1 cellular context compared by ENCODE assay signal in genomic region chr3:153285194-153285641, GRCh38.
TF ChIP-seq lines count a peak whose summit lies in the region.

No MANE protein-coding gene starts in this region.

TF ChIP-seq in GM12878, 131 proteins besides CTCF, POLR2A, EP300 and RAD21 (continued from another document):
- TF ChIP-seq PRDM15 (CRISPR knock-in tag; IDR thresholded peaks at IDR 0.05) (no peak), HDGF (IDR thresholded peaks at IDR 0.05) (no peak), NFIC (IDR thresholded peaks at IDR 0.05; ENCODE audit: low read depth, low read length) (no peak), RCOR1 (conservative IDR thresholded peaks at IDR 0.05; ENCODE audit: low read depth, low read length) (no peak), CBX5 (IDR thresholded peaks at IDR 0.05; ENCODE audit: low read depth) (no peak)
